In the genomic region with DNA sequence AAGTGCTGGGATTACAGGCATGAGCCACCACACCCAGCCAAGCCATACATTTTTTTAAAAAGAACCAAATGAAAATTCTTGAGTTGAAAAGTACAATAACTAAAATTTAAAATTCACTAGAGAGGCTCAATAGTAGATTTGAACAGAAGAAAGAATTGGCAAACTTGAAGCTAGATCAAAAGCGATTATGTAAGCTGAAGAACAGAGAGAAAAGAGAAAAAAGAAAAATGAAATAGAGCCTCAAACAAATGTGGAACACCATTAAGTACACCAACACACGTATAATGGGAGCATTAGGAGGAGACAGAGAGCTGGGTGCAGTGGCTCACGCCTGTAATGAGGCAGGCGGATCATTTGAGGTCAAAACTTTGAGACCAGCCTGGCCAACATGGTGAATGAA, we compare ENCODE assay signal across 1 cellular context.
TF ChIP-seq lines count a peak whose summit lies in the region.

No MANE protein-coding gene starts in this region.

TF ChIP-seq in HepG2, 621 proteins besides CTCF, POLR2A, EP300 and RAD21:
- TF ChIP-seq ZNF30 (CRISPR knock-in tag; IDR thresholded peaks at IDR 0.05) (no peak), ZNF160 (CRISPR knock-in tag; IDR thresholded peaks at IDR 0.05) (peak; percentile 88)
